In genomic region chr10:73878365-73878764, GRCh38 we compare ENCODE assay signal across 24 cellular contexts. TPM values are rescaled to one million over a fixed set of nuclear protein-coding genes. Genes with fewer than 3 reads are reported as not detected.
"Had no signal": no experiment of that assay in that cellular context is flagged by ENCODE, and none has a peak within 500 bp of the region (broad histone marks: within the 10 kb centered on the region; RNA-seq: fewer than 3 reads in every experiment).

No MANE protein-coding gene starts in this region.

- DNase-seq: activated B cell treated with CpG ODN at 0.5 μM for 24 hours; activated CD4-positive, alpha-beta T cell treated with anti-CD3 and anti-CD28 coated beads for 1 hour; activated CD4-positive, alpha-beta T cell treated with anti-CD3 and anti-CD28 coated beads, Interleukin-2, amount 10 ng/mL, durations not matched to agents 24 days and 14 days; activated CD4-positive, alpha-beta T cell treated with anti-CD3 and anti-CD28 coated beads, Interleukin-2, amount 50 U/mL, for 48 hours; activated CD8-positive, alpha-beta memory T cell treated with anti-CD3 and anti-CD28 coated beads, Interleukin-2, amount 10 ng/mL, durations not matched to agents 7 days and 5 days; activated gamma-delta T cell treated with Interleukin-2 at 50 U/mL for 16 hours; activated naive CD4-positive, alpha-beta T cell treated with anti-CD3 and anti-CD28 coated beads, Interleukin-2, amount 10 ng/mL, durations not matched to agents 7 days and 5 days; activated naive CD8-positive, alpha-beta T cell treated with anti-CD3 and anti-CD28 coated beads for 36 hours; activated T-cell treated with anti-CD3 and anti-CD28 coated beads, Interleukin-2, amount 50 U/mL, for 48 hours; cerebellar nuclear complex; KG1; NCI-H1048; NCI-H1930; NCI-H2171; NCI-H345; NCI-H510A treated with DMSO at 0.1 percent for 48 hours; NCI-H69; NK-92 treated with Interleukin-12 subunit alpha and Interleukin-12 subunit beta, amount 100 ng/mL, for 24 hours; OCI-M1; RPMI8226 had no signal

- ATAC-seq: activated CD8-positive, alpha-beta memory T cell treated with anti-CD3 and anti-CD28 coated beads, Interleukin-2, amount 10 ng/mL, durations not matched to agents 7 days and 5 days; activated T-helper 17 cell treated with anti-CD3 and anti-CD28 coated beads, Interleukin-2, amount 50 U/mL, for 72 hours; Panc1; Right ventricle myocardium inferior had no signal

- H3K4me3 Mint-ChIP-seq: activated B cell treated with CpG ODN at 0.5 μM for 24 hours; activated CD4-positive, alpha-beta T cell treated with anti-CD3 and anti-CD28 coated beads, Interleukin-2, amount 10 ng/mL, durations not matched to agents 24 days and 14 days; activated naive CD4-positive, alpha-beta T cell treated with anti-CD3 and anti-CD28 coated beads, Interleukin-2, amount 10 ng/mL, durations not matched to agents 7 days and 5 days; activated naive CD8-positive, alpha-beta T cell treated with anti-CD3 and anti-CD28 coated beads for 36 hours; activated T-helper 17 cell treated with anti-CD3 and anti-CD28 coated beads, Interleukin-2, amount 50 U/mL, for 72 hours had no signal

- H3K27ac ChIP-seq: SK-N-MC had no signal

- H3K27ac Mint-ChIP-seq: activated B cell treated with CpG ODN at 0.5 μM for 24 hours; activated naive CD4-positive, alpha-beta T cell treated with anti-CD3 and anti-CD28 coated beads, Interleukin-2, amount 10 ng/mL, durations not matched to agents 7 days and 5 days; activated T-helper 17 cell treated with anti-CD3 and anti-CD28 coated beads, Interleukin-2, amount 50 U/mL, for 72 hours had no signal

- H3K4me3 ChIP-seq: SK-N-MC had no signal

- H3K9me3 Mint-ChIP-seq: activated B cell treated with CpG ODN at 0.5 μM for 24 hours; activated CD4-positive, alpha-beta T cell treated with anti-CD3 and anti-CD28 coated beads, Interleukin-2, amount 10 ng/mL, durations not matched to agents 24 days and 14 days; activated naive CD4-positive, alpha-beta T cell treated with anti-CD3 and anti-CD28 coated beads, Interleukin-2, amount 10 ng/mL, durations not matched to agents 7 days and 5 days; activated naive CD8-positive, alpha-beta T cell treated with anti-CD3 and anti-CD28 coated beads for 36 hours; activated T-helper 17 cell treated with anti-CD3 and anti-CD28 coated beads, Interleukin-2, amount 50 U/mL, for 72 hours had no signal

- H3K36me3 Mint-ChIP-seq: activated CD8-positive, alpha-beta memory T cell treated with anti-CD3 and anti-CD28 coated beads, Interleukin-2, amount 10 ng/mL, durations not matched to agents 7 days and 5 days; activated naive CD4-positive, alpha-beta T cell treated with anti-CD3 and anti-CD28 coated beads, Interleukin-2, amount 10 ng/mL, durations not matched to agents 7 days and 5 days; activated naive CD8-positive, alpha-beta T cell treated with anti-CD3 and anti-CD28 coated beads for 36 hours had no signal

- H3K27me3 Mint-ChIP-seq: activated B cell treated with CpG ODN at 0.5 μM for 24 hours; activated naive CD8-positive, alpha-beta T cell treated with anti-CD3 and anti-CD28 coated beads for 36 hours; activated T-helper 17 cell treated with anti-CD3 and anti-CD28 coated beads, Interleukin-2, amount 50 U/mL, for 72 hours had no signal

RNA-seq across cellular contexts. Expression of gene PLAU, which starts 32.6 kb away (rescaled TPM):
- total RNA-seq: activated B cell treated with CpG ODN at 0.5 μM for 24 hours had no signal
